Comparison of ENCODE assay signal across 22 cellular contexts in genomic region chr17:48432820-48433775, GRCh38. TPM values are rescaled to one million over a fixed set of nuclear protein-coding genes. Genes with fewer than 3 reads are reported as not detected.
A peak's percentile ranks its signal among the peaks of the same experiment; 100 is the strongest.
DNase-seq lines count a peak whose midpoint lies in the region; ATAC-seq and TF ChIP-seq lines count a peak whose summit lies in the region.
"Had no signal": no experiment of that assay in that cellular context is flagged by ENCODE, and none has a peak within 500 bp of the region (broad histone marks: within the 10 kb centered on the region; RNA-seq: fewer than 3 reads in every experiment).

No MANE protein-coding gene starts in this region.

- H3K27me3 ChIP-seq in CD8-positive, alpha-beta T cell (ENCODE audit: insufficient read depth, low read length), result no peaks in the 10 kb centered on the region
- no peaks in the 10 kb centered on the region for H3K27me3 ChIP-seq in ovary

- TF ChIP-seq CTCF in CD8-positive, alpha-beta T cell (IDR thresholded peaks at IDR 0.05), result no peak
- TF ChIP-seq CTCF in ovary (IDR thresholded peaks at IDR 0.05), result no peak

- no peak for TF ChIP-seq EP300 in ovary (IDR thresholded peaks at IDR 0.05)

- peaks cover 87% of the 10 kb centered on the region for H3K4me1 Mint-ChIP-seq in CD8-positive, alpha-beta T cell (ENCODE audit: low read depth)
- H3K4me1 Mint-ChIP-seq in T-cell, result peaks cover 89 to 98% (median 89%) of the 10 kb centered on the region in 3 donors
- H3K4me1 Mint-ChIP-seq in activated CD4-positive, alpha-beta T cell treated with anti-CD3 and anti-CD28 coated beads, Interleukin-2, amount 10 ng/mL, durations not matched to agents 24 days and 14 days, result peaks cover 58% of the 10 kb centered on the region

- no peaks in the 10 kb centered on the region for H3K9me3 ChIP-seq in CD8-positive, alpha-beta T cell (ENCODE audit: low read length)
- no peaks in the 10 kb centered on the region for H3K9me3 ChIP-seq in mesodermal cell (ENCODE audit: control insufficient read depth, low read length)
- H3K9me3 ChIP-seq in ovary, result no peaks in the 10 kb centered on the region
- H3K9me3 ChIP-seq: A549, HAP-1 had no signal

- H3K36me3 ChIP-seq in CD8-positive, alpha-beta T cell (ENCODE audit: insufficient read depth, low read length), result no peaks in the 10 kb centered on the region
- no peaks in the 10 kb centered on the region for H3K36me3 ChIP-seq in mesodermal cell (ENCODE audit: control insufficient read depth, insufficient read depth, low read length)
- H3K36me3 ChIP-seq in ovary, result no peaks in the 10 kb centered on the region
- H3K36me3 ChIP-seq: BLaER1, HAP-1 had no signal

- POLR2A ChIA-PET in CD8-positive, alpha-beta T cell (lab: Charles Lee), result interaction anchor here (0.9 to 1.9 kb wide), 2 partner anchors 13 to 108 kb away, joined by 3 to 4 read pairs; no protein-coding TSS in a partner anchor
- POLR2A ChIA-PET in T-cell (lab: Charles Lee), result interaction anchor here in 1 of 2 donors (0.5 kb wide), 1 partner anchor 12 kb away, joined by 15 read pairs; no protein-coding TSS in a partner anchor

- H3K4me3 Mint-ChIP-seq in CD8-positive, alpha-beta T cell, result no peak overlapping the region
- no peak overlapping the region for H3K4me3 Mint-ChIP-seq in T-cell
- H3K4me3 Mint-ChIP-seq in activated CD4-positive, alpha-beta T cell treated with anti-CD3 and anti-CD28 coated beads, Interleukin-2, amount 10 ng/mL, durations not matched to agents 24 days and 14 days, result no peak overlapping the region

- no peak for TF ChIP-seq POLR2A in ovary (IDR thresholded peaks at IDR 0.05)

- intact Hi-C loops in CD8-positive, alpha-beta T cell (cut with DNase I, micrococcal nuclease), result no loop called here
- intact Hi-C loops in ovary (cut with DNase I), result no loop called here
- intact Hi-C loops in activated CD4-positive, alpha-beta T cell treated with anti-CD3 and anti-CD28 coated beads, Interleukin-2, amount 10 ng/mL, durations not matched to agents 24 days and 14 days (cut with micrococcal nuclease), result no loop called here

- no peaks in the 10 kb centered on the region for H3K9me3 Mint-ChIP-seq in CD8-positive, alpha-beta T cell
- peaks cover 0 to 10% (median 0%) of the 10 kb centered on the region in 3 donors for H3K9me3 Mint-ChIP-seq in T-cell
- H3K9me3 Mint-ChIP-seq in activated CD4-positive, alpha-beta T cell treated with anti-CD3 and anti-CD28 coated beads, Interleukin-2, amount 10 ng/mL, durations not matched to agents 24 days and 14 days, result peaks cover 7% of the 10 kb centered on the region

- 68 to 79% methylated on average over 8 of the region's 11 CpGs for WGBS in mesodermal cell (ENCODE audit: insufficient coverage in 2 of 2), 2 experiments
- WGBS in ovary, 3 donors, result 27 to 29% (median 29%) methylated on average over 11 of the region's 11 CpGs

- H3K4me3 ChIP-seq in CD8-positive, alpha-beta T cell (ENCODE audit: low read depth, low read length), result no peak overlapping the region
- no peak overlapping the region for H3K4me3 ChIP-seq in mesodermal cell (ENCODE audit: extremely low read depth, insufficient read depth, low read length, poor library complexity, severe bottlenecking)
- H3K4me3 ChIP-seq in ovary, result no peak overlapping the region
- H3K4me3 ChIP-seq: A549, BLaER1, GM12878, GM23248, HAP-1 had no signal

- peak overlapping the region; percentile 53 for H3K27ac Mint-ChIP-seq in CD8-positive, alpha-beta T cell
- peak overlapping the region; percentile 40 to 73 for H3K27ac Mint-ChIP-seq in T-cell
- H3K27ac Mint-ChIP-seq in activated CD4-positive, alpha-beta T cell treated with anti-CD3 and anti-CD28 coated beads, Interleukin-2, amount 10 ng/mL, durations not matched to agents 24 days and 14 days, result no peak overlapping the region

- CTCF ChIA-PET in CD8-positive, alpha-beta T cell (lab: Charles Lee), result interaction anchor here (1.5 to 2.0 kb wide), 6 partner anchors 9 to 82 kb away, joined by 3 to 6 read pairs (median 4); no protein-coding TSS in a partner anchor
- CTCF ChIA-PET in T-cell (lab: Charles Lee), result interaction anchor here in 1 of 2 donors (0.6 kb wide), 1 partner anchor 346 kb away, joined by 3 read pairs; no protein-coding TSS in a partner anchor

- H3K4me1 ChIP-seq in CD8-positive, alpha-beta T cell (ENCODE audit: insufficient read depth, low read length), result peaks cover 64% of the 10 kb centered on the region
- H3K4me1 ChIP-seq in mesodermal cell (ENCODE audit: control insufficient read depth, insufficient read depth, low read length, poor library complexity, severe bottlenecking), result peaks cover 5% of the 10 kb centered on the region
- no peaks in the 10 kb centered on the region for H3K4me1 ChIP-seq in ovary (ENCODE audit: insufficient read depth)
- H3K4me1 ChIP-seq: A549, HAP-1 had no signal

- peak; percentile 56 for DNase-seq in Ammon's horn (ENCODE audit: low spot score)
- no peak for DNase-seq in CD8-positive, alpha-beta T cell
- no peak for DNase-seq in T-cell
- DNase-seq in mesenteric fat pad (ENCODE audit: low spot score), result no peak
- DNase-seq in ovary, result no peak
- no peak for DNase-seq in activated CD4-positive, alpha-beta T cell treated with anti-CD3 and anti-CD28 coated beads, Interleukin-2, amount 10 ng/mL, durations not matched to agents 24 days and 14 days
- DNase-seq: DMS153, EL, GM23248, NCI-H1092 treated with DMSO at 0.1 percent for 48 hours, NCI-H146, NCI-H2081, NCI-H82, SHP77 treated with DMSO at 0.1 percent for 48 hours had no signal

- no peak for ATAC-seq in CD8-positive, alpha-beta T cell
- ATAC-seq in T-cell (replicated peaks in 1 of 4) (no peak), GM19351 (IDR thresholded peaks at IDR 0.05; ENCODE audit: unreplicated experiment) (no peak)
- ATAC-seq: GM12878, SK-N-SH treated with all-trans-retinoic acid at 6 μM for 48 hours had no signal

- no peak overlapping the region for H3K27ac ChIP-seq in CD8-positive, alpha-beta T cell (ENCODE audit: low read depth, low read length)
- peak overlapping the region; percentile 76 for H3K27ac ChIP-seq in mesodermal cell (ENCODE audit: low read depth, low read length, severe bottlenecking)
- no peak overlapping the region for H3K27ac ChIP-seq in ovary
- H3K27ac ChIP-seq: A549, BLaER1, GM23248 had no signal

- H3K36me3 Mint-ChIP-seq in CD8-positive, alpha-beta T cell, result peaks cover 10% of the 10 kb centered on the region
- no peaks in the 10 kb centered on the region for H3K36me3 Mint-ChIP-seq in T-cell
- peaks cover 15% of the 10 kb centered on the region for H3K36me3 Mint-ChIP-seq in activated CD4-positive, alpha-beta T cell treated with anti-CD3 and anti-CD28 coated beads, Interleukin-2, amount 10 ng/mL, durations not matched to agents 24 days and 14 days (ENCODE audit: low read depth)

- no peaks in the 10 kb centered on the region for H3K27me3 Mint-ChIP-seq in CD8-positive, alpha-beta T cell (ENCODE audit: low read depth)
- no peaks in the 10 kb centered on the region for H3K27me3 Mint-ChIP-seq in T-cell
- H3K27me3 Mint-ChIP-seq in activated CD4-positive, alpha-beta T cell treated with anti-CD3 and anti-CD28 coated beads, Interleukin-2, amount 10 ng/mL, durations not matched to agents 24 days and 14 days, result no peaks in the 10 kb centered on the region

RNA-seq across cellular contexts. Expression of gene SKAP1, which starts 3.1 kb away (rescaled TPM):
- 10 to 100 TPM; 59.9 to 62.4 TPM for total RNA-seq in CD8-positive, alpha-beta T cell
- total RNA-seq in T-cell, result 100 to 1,000 TPM in 2 of 5 donors, 10 to 100 TPM in 3; 71.5 to 142 (median 80.4) TPM
- polyA plus RNA-seq in mesodermal cell (2013, experiment 1 of 2), result 2.0 TPM
- 3.4 TPM for polyA plus RNA-seq in mesodermal cell (2013, experiment 2 of 2)
- 1.1 TPM for total RNA-seq in mesenteric fat pad
- 1 to 10 TPM in 5 of 7 donors, under 1 TPM in 1, not detected in 1; 0.30 to 6.0 (median 2.4) TPM for total RNA-seq in ovary
- polyA plus RNA-seq in ovary, result 1 to 10 TPM in 1 of 2 donors, under 1 TPM in 1; 0.70 to 4.8 TPM
- total RNA-seq in activated CD4-positive, alpha-beta T cell treated with anti-CD3 and anti-CD28 coated beads, Interleukin-2, amount 10 ng/mL, durations not matched to agents 24 days and 14 days, result 59.3 and 63.1 TPM in 2 replicates
- total RNA-seq: GM23248, RPMI7951 had no signal
- polyA plus RNA-seq: GM23248 had no signal
